Comparison of ENCODE assay signal across 34 cellular contexts in genomic region chr22:47159592-47159991, GRCh38.
"Had no signal": no experiment of that assay in that cellular context is flagged by ENCODE, and none has a peak within 500 bp of the region (broad histone marks: within the 10 kb centered on the region; RNA-seq: fewer than 3 reads in every experiment).

No MANE protein-coding gene starts in this region.

- H3K27ac ChIP-seq: ascending aorta, breast epithelium, cardiac muscle cell, coronary artery, dorsolateral prefrontal cortex, WERI-Rb-1 had no signal

- H3K27me3 Mint-ChIP-seq: activated B cell treated with CpG ODN at 0.5 μM for 24 hours; activated CD8-positive, alpha-beta T cell treated with anti-CD3 and anti-CD28 coated beads for 36 hours; activated naive CD4-positive, alpha-beta T cell treated with anti-CD3 and anti-CD28 coated beads, Interleukin-2, amount 50 U/mL, for 24 hours; activated naive CD8-positive, alpha-beta T cell treated with anti-CD3 and anti-CD28 coated beads for 36 hours; activated naive CD8-positive, alpha-beta T cell treated with anti-CD3 and anti-CD28 coated beads, Interleukin-2, amount 50 U/mL, for 24 hours; dendritic cell treated with granulocyte-macrophage colony-stimulating factor and Interleukin-4, amounts not matched to agents 40 ng/mL and 50 ng/mL, for 4 days; T-helper 17 cell had no signal

- FAIRE-seq: frontal cortex had no signal

- H3K4me3 ChIP-seq: ascending aorta, breast epithelium, cardiac muscle cell, coronary artery, dorsolateral prefrontal cortex had no signal

- DNase-seq: activated B cell treated with CpG ODN at 0.5 μM for 24 hours; activated CD4-positive, alpha-beta T cell treated with anti-CD3 and anti-CD28 coated beads for 48 hours; activated CD4-positive, alpha-beta T cell treated with anti-CD3 and anti-CD28 coated beads, Interleukin-2, amount 50 U/mL, for 1 hour; activated CD4-positive, alpha-beta T cell treated with anti-CD3 and anti-CD28 coated beads, Interleukin-2, amount 50 U/mL, for 48 hours; activated CD8-positive, alpha-beta memory T cell treated with anti-CD3 and anti-CD28 coated beads for 24 hours; activated CD8-positive, alpha-beta T cell treated with anti-CD3 and anti-CD28 coated beads for 36 hours; activated effector memory CD4-positive, alpha-beta T cell treated with anti-CD3 and anti-CD28 coated beads, Interleukin-2, amount 50 U/mL, for 16 hours; activated naive CD4-positive, alpha-beta T cell treated with anti-CD3 and anti-CD28 coated beads for 36 hours; activated naive CD8-positive, alpha-beta T cell treated with anti-CD3 and anti-CD28 coated beads for 36 hours; activated naive CD8-positive, alpha-beta T cell treated with anti-CD3 and anti-CD28 coated beads, Interleukin-2, amount 50 U/mL, for 24 hours; activated T-cell treated with anti-CD3 and anti-CD28 coated beads, Interleukin-2, amount 50 U/mL, for 48 hours; central memory CD4-positive, alpha-beta T cell; cerebellar nuclear complex; effector memory CD4-positive, alpha-beta T cell; endodermal cell; foreskin fibroblast; head of caudate nucleus; T1000; WERI-Rb-1 had no signal

- H3K27ac Mint-ChIP-seq: activated B cell treated with CpG ODN at 0.5 μM for 24 hours; activated CD8-positive, alpha-beta T cell treated with anti-CD3 and anti-CD28 coated beads for 36 hours; activated naive CD4-positive, alpha-beta T cell treated with anti-CD3 and anti-CD28 coated beads for 36 hours; activated naive CD4-positive, alpha-beta T cell treated with anti-CD3 and anti-CD28 coated beads, Interleukin-2, amount 50 U/mL, for 24 hours; activated naive CD8-positive, alpha-beta T cell treated with anti-CD3 and anti-CD28 coated beads for 36 hours; activated naive CD8-positive, alpha-beta T cell treated with anti-CD3 and anti-CD28 coated beads, Interleukin-2, amount 50 U/mL, for 24 hours; activated T-helper 1 cell treated with anti-CD3 and anti-CD28 coated beads, Interleukin-12 subunit alpha, Interleukin-12 subunit beta, Interleukin-2, Interleukin-4 antibody, amounts not matched to agents 30 ng/mL and 10 ng/mL and 1 ng/mL, durations not matched to agents 14 hours and 24 hours and 36 hours; activated T-helper 2 cell treated with anti-CD3 and anti-CD28 coated beads, Interferon-gamma antibody, Interleukin-2, Interleukin-4, amounts not matched to agents 10 μg/mL and 5 μg/mL and 100 μg/mL, durations not matched to agents 14 hours and 24 hours and 36 hours; brain; dendritic cell treated with granulocyte-macrophage colony-stimulating factor and Interleukin-4, amounts not matched to agents 40 ng/mL and 50 ng/mL, for 4 days; endodermal cell; T-helper 17 cell; T-helper 2 cell treated with Interferon-gamma antibody and Interleukin-4, amounts not matched to agents 5 μg/mL and 100 μg/mL, for 36 hours had no signal

- ATAC-seq: activated CD4-positive, CD25-positive, alpha-beta regulatory T cell treated with anti-CD3 and anti-CD28 coated beads, Interleukin-2, amount 50 U/mL, for 24 hours; activated CD8-positive, alpha-beta T cell treated with anti-CD3 and anti-CD28 coated beads for 36 hours; activated naive CD8-positive, alpha-beta T cell treated with anti-CD3 and anti-CD28 coated beads, Interleukin-2, amount 50 U/mL, for 24 hours; esophagus mucosa; T-helper 17 cell had no signal

- H3K9me3 Mint-ChIP-seq: activated B cell treated with CpG ODN at 0.5 μM for 24 hours; activated CD8-positive, alpha-beta T cell treated with anti-CD3 and anti-CD28 coated beads for 36 hours; activated naive CD4-positive, alpha-beta T cell treated with anti-CD3 and anti-CD28 coated beads for 36 hours; activated naive CD4-positive, alpha-beta T cell treated with anti-CD3 and anti-CD28 coated beads, Interleukin-2, amount 50 U/mL, for 24 hours; activated naive CD8-positive, alpha-beta T cell treated with anti-CD3 and anti-CD28 coated beads for 36 hours; activated naive CD8-positive, alpha-beta T cell treated with anti-CD3 and anti-CD28 coated beads, Interleukin-2, amount 50 U/mL, for 24 hours; activated T-helper 1 cell treated with anti-CD3 and anti-CD28 coated beads, Interleukin-12 subunit alpha, Interleukin-12 subunit beta, Interleukin-2, Interleukin-4 antibody, amounts not matched to agents 30 ng/mL and 10 ng/mL and 1 ng/mL, durations not matched to agents 14 hours and 24 hours and 36 hours; activated T-helper 2 cell treated with anti-CD3 and anti-CD28 coated beads, Interferon-gamma antibody, Interleukin-2, Interleukin-4, amounts not matched to agents 10 μg/mL and 5 μg/mL and 100 μg/mL, durations not matched to agents 14 hours and 24 hours and 36 hours; brain; dendritic cell treated with granulocyte-macrophage colony-stimulating factor and Interleukin-4, amounts not matched to agents 40 ng/mL and 50 ng/mL, for 4 days; endodermal cell; T-helper 2 cell treated with Interferon-gamma antibody and Interleukin-4, amounts not matched to agents 5 μg/mL and 100 μg/mL, for 36 hours had no signal

- H3K9me3 ChIP-seq: ascending aorta, breast epithelium had no signal

- H3K4me1 ChIP-seq: ascending aorta, breast epithelium had no signal

- H3K27me3 ChIP-seq: ascending aorta, breast epithelium, cardiac muscle cell, dorsolateral prefrontal cortex had no signal

- H3K4me1 Mint-ChIP-seq: activated naive CD4-positive, alpha-beta T cell treated with anti-CD3 and anti-CD28 coated beads, Interleukin-2, amount 50 U/mL, for 24 hours; activated naive CD8-positive, alpha-beta T cell treated with anti-CD3 and anti-CD28 coated beads for 36 hours; activated naive CD8-positive, alpha-beta T cell treated with anti-CD3 and anti-CD28 coated beads, Interleukin-2, amount 50 U/mL, for 24 hours; endodermal cell had no signal

- H3K36me3 ChIP-seq: ascending aorta, breast epithelium, cardiac muscle cell, WERI-Rb-1 had no signal

- H3K4me3 Mint-ChIP-seq: activated B cell treated with CpG ODN at 0.5 μM for 24 hours; activated CD8-positive, alpha-beta T cell treated with anti-CD3 and anti-CD28 coated beads for 36 hours; activated naive CD4-positive, alpha-beta T cell treated with anti-CD3 and anti-CD28 coated beads for 36 hours; activated naive CD4-positive, alpha-beta T cell treated with anti-CD3 and anti-CD28 coated beads, Interleukin-2, amount 50 U/mL, for 24 hours; activated naive CD8-positive, alpha-beta T cell treated with anti-CD3 and anti-CD28 coated beads for 36 hours; activated naive CD8-positive, alpha-beta T cell treated with anti-CD3 and anti-CD28 coated beads, Interleukin-2, amount 50 U/mL, for 24 hours; activated T-helper 1 cell treated with anti-CD3 and anti-CD28 coated beads, Interleukin-12 subunit alpha, Interleukin-12 subunit beta, Interleukin-2, Interleukin-4 antibody, amounts not matched to agents 30 ng/mL and 10 ng/mL and 1 ng/mL, durations not matched to agents 14 hours and 24 hours and 36 hours; brain; dendritic cell treated with granulocyte-macrophage colony-stimulating factor and Interleukin-4, amounts not matched to agents 40 ng/mL and 50 ng/mL, for 4 days; endodermal cell; T-helper 17 cell; T-helper 2 cell treated with Interferon-gamma antibody and Interleukin-4, amounts not matched to agents 5 μg/mL and 100 μg/mL, for 36 hours had no signal

- H3K36me3 Mint-ChIP-seq: activated naive CD4-positive, alpha-beta T cell treated with anti-CD3 and anti-CD28 coated beads, Interleukin-2, amount 50 U/mL, for 24 hours; brain had no signal
